Comparison of ENCODE assay signal across 18 cellular contexts in the genomic region with DNA sequence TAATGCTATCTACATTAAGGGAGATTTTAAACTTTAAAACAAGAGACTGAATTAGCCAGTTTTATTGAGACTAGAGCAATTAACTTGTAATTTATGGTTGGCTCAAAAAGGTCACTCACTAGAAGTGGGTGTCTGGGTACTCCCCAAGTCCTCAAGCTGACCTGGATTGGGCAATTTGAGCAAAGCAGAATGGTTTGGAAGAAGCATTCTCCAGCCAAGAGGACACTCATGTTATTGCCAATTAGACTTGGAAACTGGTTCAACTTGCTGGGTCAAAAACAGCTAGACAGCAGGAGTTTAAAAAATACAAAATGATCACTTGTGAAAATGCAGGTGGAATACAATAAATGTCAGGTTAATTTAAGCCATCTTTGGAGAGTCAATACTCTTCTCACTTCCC.
"Had no signal": no experiment of that assay in that cellular context is flagged by ENCODE, and none has a peak within 500 bp of the region (broad histone marks: within the 10 kb centered on the region; RNA-seq: fewer than 3 reads in every experiment).

No MANE protein-coding gene starts in this region.

- H3K4me3 ChIP-seq: body of pancreas, psoas muscle, right lobe of liver, upper lobe of left lung had no signal

- H3K27ac Mint-ChIP-seq: activated CD8-positive, alpha-beta memory T cell treated with anti-CD3 and anti-CD28 coated beads, Interleukin-2, amount 10 ng/mL, durations not matched to agents 7 days and 5 days; activated naive CD4-positive, alpha-beta T cell treated with anti-CD3 and anti-CD28 coated beads, Interleukin-2, amount 50 U/mL, for 24 hours; activated T-cell treated with anti-CD3 and anti-CD28 coated beads, Interleukin-2, amount 50 U/mL, for 24 hours; nephron progenitor cell; T-helper 2 cell treated with Interferon-gamma antibody and Interleukin-4, amounts not matched to agents 5 μg/mL and 100 μg/mL, for 36 hours had no signal

- DNase-seq: activated CD4-positive, alpha-beta T cell treated with anti-CD3 and anti-CD28 coated beads, Interleukin-2, amount 50 U/mL, for 4 hours; activated CD8-positive, alpha-beta memory T cell treated with anti-CD3 and anti-CD28 coated beads, Interleukin-2, amount 10 ng/mL, durations not matched to agents 7 days and 5 days; activated effector memory CD4-positive, alpha-beta T cell treated with Interleukin-2 at 50 U/mL for 16 hours; activated T-cell treated with anti-CD3 and anti-CD28 coated beads, Interleukin-2, amount 50 U/mL, for 24 hours; body of pancreas; cortex of kidney; effector CD8-positive, alpha-beta T cell; hippocampal formation; nephron progenitor cell; psoas muscle; right lobe of liver; stimulated activated CD4-positive, alpha-beta T cell treated with anti-CD3 and anti-CD28 coated beads, Interleukin-2, amount 100 ng/mL, for 24 hours; stimulated activated naive CD4-positive, alpha-beta T cell; substantia nigra had no signal

- H3K4me1 ChIP-seq: psoas muscle had no signal

- H3K4me3 Mint-ChIP-seq: activated CD8-positive, alpha-beta memory T cell treated with anti-CD3 and anti-CD28 coated beads, Interleukin-2, amount 10 ng/mL, durations not matched to agents 7 days and 5 days; activated naive CD4-positive, alpha-beta T cell treated with anti-CD3 and anti-CD28 coated beads, Interleukin-2, amount 50 U/mL, for 24 hours; activated T-cell treated with anti-CD3 and anti-CD28 coated beads, Interleukin-2, amount 50 U/mL, for 24 hours; central memory CD8-positive, alpha-beta T cell; nephron progenitor cell; T-helper 2 cell treated with Interferon-gamma antibody and Interleukin-4, amounts not matched to agents 5 μg/mL and 100 μg/mL, for 36 hours had no signal

- H3K27me3 ChIP-seq: body of pancreas, right lobe of liver, upper lobe of left lung had no signal

- H3K36me3 ChIP-seq: right lobe of liver, upper lobe of left lung had no signal

- H3K27ac ChIP-seq: body of pancreas, psoas muscle, right lobe of liver had no signal

- H3K9me3 ChIP-seq: body of pancreas, right lobe of liver had no signal

- H3K27me3 Mint-ChIP-seq: activated CD8-positive, alpha-beta memory T cell treated with anti-CD3 and anti-CD28 coated beads, Interleukin-2, amount 10 ng/mL, durations not matched to agents 7 days and 5 days; activated naive CD4-positive, alpha-beta T cell treated with anti-CD3 and anti-CD28 coated beads, Interleukin-2, amount 50 U/mL, for 24 hours; activated T-cell treated with anti-CD3 and anti-CD28 coated beads, Interleukin-2, amount 50 U/mL, for 24 hours; central memory CD8-positive, alpha-beta T cell had no signal
